Comparison of ENCODE assay signal across 24 cellular contexts in genomic region chr15:30059771-30060170, GRCh38. TPM values are rescaled to one million over a fixed set of nuclear protein-coding genes. Genes with fewer than 3 reads are reported as not detected.
"Had no signal": no experiment of that assay in that cellular context is flagged by ENCODE, and none has a peak within 500 bp of the region (broad histone marks: within the 10 kb centered on the region; RNA-seq: fewer than 3 reads in every experiment).

No MANE protein-coding gene starts in this region.

- H3K27ac ChIP-seq: PC-9, Peyer's patch, SJCRH30, SK-N-MC had no signal

- H3K27me3 ChIP-seq: Peyer's patch, SJCRH30 had no signal

- H3K4me3 ChIP-seq: PC-9, Peyer's patch, SJCRH30, SK-N-MC had no signal

- DNase-seq: KBM-7; MV-4-11; NCI-H1048; NCI-H1105; NCI-H1436; NCI-H187; NCI-H2029; NCI-H2081 treated with DMSO at 0.1 percent for 48 hours; NCI-H2171 treated with DMSO at 0.1 percent for 48 hours; NCI-H345; NCI-H446 treated with DMSO at 0.1 percent for 48 hours; NCI-H510A treated with DMSO at 0.1 percent for 48 hours; NCI-H526; NCI-H748 treated with DMSO at 0.1 percent for 48 hours; NK-92 treated with Interleukin-12 subunit alpha and Interleukin-12 subunit beta, amount 100 ng/mL, for 24 hours; PC-9; Peyer's patch; SHP77 treated with DMSO at 0.1 percent for 48 hours; SJCRH30 had no signal

RNA-seq across cellular contexts. Expression of gene GOLGA8J, which starts 23.0 kb away (rescaled TPM):
- total RNA-seq: HT-29, LHCN-M2, OCI-LY7, PC-9, Peyer's patch, RPMI7951, SJCRH30 had no signal
